8 cellular contexts compared by ENCODE assay signal in genomic region chr17:41917957-41918391, GRCh38. TPM values are rescaled to one million over a fixed set of nuclear protein-coding genes. Genes with fewer than 3 reads are reported as not detected.
DNase-seq lines count a peak whose midpoint lies in the region; ATAC-seq and TF ChIP-seq lines count a peak whose summit lies in the region.

No MANE protein-coding gene starts in this region.

- TF ChIP-seq CTCF in GM12872 (IDR thresholded peaks at IDR 0.05; ENCODE audit: insufficient read depth, low read depth, low read length), result 0 out of 3 replicates have a peak, but pooled peaks have one; percentile 3

- DNase-seq in HPDE6-E6E7 (ENCODE audit: extremely low spot score), result peak; percentile 19
- DNase-seq in SK-MEL-5 (ENCODE audit: low read depth, low spot score), result peak; percentile 9
- peak; percentile 75 for DNase-seq in astrocyte of the hippocampus (ENCODE audit: low read depth, low spot score)
- peak; percentile 6 for DNase-seq in inferior parietal cortex (ENCODE audit: extremely low spot score)
- DNase-seq in stimulated activated CD4-positive, alpha-beta T cell treated with anti-CD3 and anti-CD28 coated beads, Interleukin-12 subunit alpha, Interleukin-12 subunit beta, amount 100 ng/mL, for 24 hours (ENCODE audit: low read depth in 2 of 2), result peak; percentile 17 to 38
- DNase-seq in SW480 (ENCODE audit: low spot score), result no peak

- in situ Hi-C loops in SK-MEL-5 (cut with HindIII; ENCODE audit: low pct_unique_long_range_greater_than_20kb, low sequenced_read_pairs), result no loop called here

- no peak for ATAC-seq in GM19328 (IDR thresholded peaks at IDR 0.05; ENCODE audit: unreplicated experiment)

RNA-seq across cellular contexts. Expression of gene ACLY, which starts 0.8 kb away (rescaled TPM):
- 112 and 113 TPM in 2 replicates for total RNA-seq in SK-MEL-5 (2014; rRNA removed; shearing (Covaris generic))
- 132 and 175 TPM in 2 replicates for polyA plus RNA-seq in SK-MEL-5 (2015; cell fraction: cytosol; rRNA removed)
- 88.7 and 106 TPM in 2 replicates for polyA plus RNA-seq in SK-MEL-5 (2015; cell fraction: nucleus; rRNA removed)

RNA-seq across cellular contexts. Expression of gene ODAD4, which starts 12.4 kb away (rescaled TPM):
- total RNA-seq in SK-MEL-5 (2014; rRNA removed; shearing (Covaris generic)), result 0.98 and 1.3 TPM in 2 replicates
- 1.2 and 2.5 TPM in 2 replicates for polyA plus RNA-seq in SK-MEL-5 (2015; cell fraction: cytosol; rRNA removed)
- 3.4 and 4.3 TPM in 2 replicates for polyA plus RNA-seq in SK-MEL-5 (2015; cell fraction: nucleus; rRNA removed)

RNA-seq across cellular contexts. Expression of gene CNP, which starts 48.6 kb away (rescaled TPM):
- total RNA-seq in SK-MEL-5 (2014; rRNA removed; shearing (Covaris generic)), result 103 and 104 TPM in 2 replicates
- polyA plus RNA-seq in SK-MEL-5 (2015; cell fraction: cytosol; rRNA removed), result 176 and 223 TPM in 2 replicates
- 106 and 126 TPM in 2 replicates for polyA plus RNA-seq in SK-MEL-5 (2015; cell fraction: nucleus; rRNA removed)

RNA-seq across cellular contexts. Expression of gene KLHL11, which starts 52.8 kb away (rescaled TPM):
- total RNA-seq in SK-MEL-5 (2014; rRNA removed; shearing (Covaris generic)), result 18.5 and 19.7 TPM in 2 replicates
- 6.2 and 10.8 TPM in 2 replicates for polyA plus RNA-seq in SK-MEL-5 (2015; cell fraction: cytosol; rRNA removed)
- 4.5 and 5.7 TPM in 2 replicates for polyA plus RNA-seq in SK-MEL-5 (2015; cell fraction: nucleus; rRNA removed)
